17 cellular contexts compared by ENCODE assay signal in genomic region chr12:67789266-67789665, GRCh38.
A peak's percentile ranks its signal among the peaks of the same experiment; 100 is the strongest.
DNase-seq lines count a peak whose midpoint lies in the region; ATAC-seq and TF ChIP-seq lines count a peak whose summit lies in the region.
"Had no signal": no experiment of that assay in that cellular context is flagged by ENCODE, and none has a peak within 500 bp of the region (broad histone marks: within the 10 kb centered on the region; RNA-seq: fewer than 3 reads in every experiment).

No MANE protein-coding gene starts in this region.

- no peak for TF ChIP-seq CTCF in HEK293 (tag by site-specific recombination; IDR thresholded peaks at IDR 0.05)

- in situ Hi-C loops in ACHN (cut with HindIII; ENCODE audit: low pct_ligation_motif_present, low pct_unique_long_range_greater_than_20kb, low sequenced_read_pairs): no loop called here

- no peak overlapping the region for H3K27ac ChIP-seq in HEK293 (ENCODE audit: extremely low read depth, low read depth, low read length)
- H3K27ac ChIP-seq: 22Rv1, A549, HL-60 had no signal

- no peak overlapping the region for H3K4me3 ChIP-seq in HEK293 (ENCODE audit: low read depth, low read length)
- H3K4me3 ChIP-seq: A549; BLaER1 treated with 17β-estradiol and CSF1 and Interleukin-3, amounts not matched to agents 10 nM and 100 nM had no signal

- no peaks in the 10 kb centered on the region for H3K36me3 ChIP-seq in HEK293 (ENCODE audit: control insufficient read depth in 2 of 2, insufficient read depth in 1 of 2, low read length in 2 of 2)
- H3K36me3 ChIP-seq: BLaER1 treated with 17β-estradiol and CSF1 and Interleukin-3, amounts not matched to agents 10 nM and 100 nM had no signal

- ATAC-seq in activated CD4-positive, CD25-positive, alpha-beta regulatory T cell treated with anti-CD3 and anti-CD28 coated beads, Interleukin-2, amount 50 U/mL, for 24 hours: no peak
- ATAC-seq in HG03571 (IDR thresholded peaks at IDR 0.05; ENCODE audit: unreplicated experiment): no peak
- ATAC-seq: A549; CD8-positive, alpha-beta T cell had no signal

- CTCF ChIA-PET in HEK293 (lab: Yijun Ruan, JAX): no interaction called here

- H3K9me3 ChIP-seq in HEK293 (ENCODE audit: control insufficient read depth, insufficient read depth, low read depth, low read length): no peaks in the 10 kb centered on the region
- H3K9me3 ChIP-seq: A549 had no signal

- POLR2A ChIA-PET in HEK293 (lab: Yijun Ruan, JAX): no interaction called here

- peak; percentile 30 for DNase-seq in ACHN
- peak; percentile 12 for DNase-seq in glomerular visceral epithelial cell (ENCODE audit: extremely low spot score)
- DNase-seq in renal cortical epithelial cell (ENCODE audit: low read depth): peak; percentile 74
- DNase-seq in Ammon's horn (ENCODE audit: low spot score): no peak
- DNase-seq: Calu3; CD8-positive, alpha-beta T cell; DMS79 treated with DMSO at 0.1 percent for 48 hours; EL; GOT3; H9 had no signal

- no peaks in the 10 kb centered on the region for H3K4me1 ChIP-seq in HEK293 (ENCODE audit: control insufficient read depth, insufficient read depth, low read length)
- H3K4me1 ChIP-seq: A549; BLaER1 treated with 17β-estradiol and CSF1 and Interleukin-3, amounts not matched to agents 10 nM and 100 nM had no signal

TF ChIP-seq in HEK293, 187 proteins besides CTCF, POLR2A, EP300 and RAD21:
- TF ChIP-seq ZSCAN4 (tag by site-specific recombination; IDR thresholded peaks at IDR 0.05) (no peak), SP7 (tag by site-specific recombination; IDR thresholded peaks at IDR 0.05) (0 out of 2 replicates have a peak, but pooled peaks have one; percentile 18)
